Comparison of ENCODE assay signal across 17 cellular contexts in genomic region chr10:61120805-61121204, GRCh38.
DNase-seq lines count a peak whose midpoint lies in the region; ATAC-seq and TF ChIP-seq lines count a peak whose summit lies in the region.
"Had no signal": no experiment of that assay in that cellular context is flagged by ENCODE, and none has a peak within 500 bp of the region (broad histone marks: within the 10 kb centered on the region; RNA-seq: fewer than 3 reads in every experiment).

No MANE protein-coding gene starts in this region.

- ATAC-seq in GM19351 (IDR thresholded peaks at IDR 0.05; ENCODE audit: unreplicated experiment) (peak; percentile 74), HG02588 (IDR thresholded peaks at IDR 0.05; ENCODE audit: unreplicated experiment) (peak; percentile 85), HG03342 (IDR thresholded peaks at IDR 0.05; ENCODE audit: unreplicated experiment) (peak; percentile 61), mucosa of descending colon (no peak)
- ATAC-seq: activated CD4-positive, alpha-beta T cell treated with anti-CD3 and anti-CD28 coated beads for 36 hours had no signal

- H3K27me3 Mint-ChIP-seq in CD14-positive monocyte (ENCODE audit: low read depth in 3 of 3) = no peaks in the 10 kb centered on the region

- DNase-seq in GM10248 (ENCODE audit: extremely low spot score) (peak; percentile 9), mucosa of descending colon (no peak), NCI-H446 (lab: John Stamatoyannopoulos, UW) (no peak), stomach (no peak), CD14-positive monocyte (ENCODE audit: low spot score) (no peak)
- DNase-seq: 8988T; activated CD4-positive, alpha-beta T cell treated with anti-CD3 and anti-CD28 coated beads for 36 hours; GF-D8; mesenchymal stem cell; MG63; occipital lobe; Peyer's patch had no signal

- TF ChIP-seq EP300 in stomach (IDR thresholded peaks at IDR 0.05) = no peak

- TF ChIP-seq CTCF in GM10248 (IDR thresholded peaks at IDR 0.05; ENCODE audit: control extremely low read depth, extremely low read depth, low read depth, missing control alignments) (no peak), mucosa of descending colon (IDR thresholded peaks at IDR 0.05) (no peak), stomach (IDR thresholded peaks at IDR 0.05) (no peak), CD14-positive monocyte (IDR thresholded peaks at IDR 0.05) (no peak)

- H3K36me3 Mint-ChIP-seq in CD14-positive monocyte = no peaks in the 10 kb centered on the region

- H3K27me3 ChIP-seq in stomach = no peaks in the 10 kb centered on the region
- H3K27me3 ChIP-seq: ascending aorta, MG63, Peyer's patch had no signal

- CTCF ChIA-PET in GM10248 (lab: Yijun Ruan, JAX) = interaction anchor here (0.8 to 1.4 kb wide), 4 partner anchors 8 to 19 kb away, joined by 3 read pairs; no protein-coding TSS in a partner anchor

- 88 to 98% (median 92%) methylated on average over 2 of the region's 2 CpGs for WGBS in stomach, 5 donors

- POLR2A ChIA-PET in GM10248 (lab: Yijun Ruan, JAX) = no interaction called here

- H3K4me3 ChIP-seq in mucosa of descending colon (no peak overlapping the region), stomach (no peak overlapping the region)
- H3K4me3 ChIP-seq: ascending aorta, MG63, Peyer's patch had no signal

- H3K9me3 ChIP-seq in mucosa of descending colon (no peaks in the 10 kb centered on the region), stomach (no peaks in the 10 kb centered on the region)
- H3K9me3 ChIP-seq: ascending aorta, MG63, Peyer's patch had no signal

- no peaks in the 10 kb centered on the region for H3K4me1 Mint-ChIP-seq in CD14-positive monocyte

- no peak for TF ChIP-seq POLR2A in stomach (IDR thresholded peaks at IDR 0.05)

- H3K36me3 ChIP-seq in mucosa of descending colon (ENCODE audit: low read depth) (no peaks in the 10 kb centered on the region), stomach (no peaks in the 10 kb centered on the region)
- H3K36me3 ChIP-seq: ascending aorta, MG63, Peyer's patch had no signal

- intact Hi-C loops in mucosa of descending colon (cut with DNase I, micrococcal nuclease) (no loop called here), stomach (cut with DNase I; ENCODE audit: low total_unique reads) (no loop called here), CD14-positive monocyte (cut with micrococcal nuclease) (no loop called here)

- no peak overlapping the region for H3K27ac ChIP-seq in stomach
- H3K27ac ChIP-seq: ascending aorta, Peyer's patch had no signal

- no peak overlapping the region for H3K4me3 Mint-ChIP-seq in CD14-positive monocyte
- H3K4me3 Mint-ChIP-seq: activated CD4-positive, alpha-beta T cell treated with anti-CD3 and anti-CD28 coated beads for 36 hours; activated T-helper 1 cell treated with anti-CD3 and anti-CD28 coated beads, Interleukin-12 subunit alpha, Interleukin-12 subunit beta, Interleukin-2, Interleukin-4 antibody, amounts not matched to agents 30 ng/mL and 10 ng/mL and 1 ng/mL, durations not matched to agents 14 hours and 24 hours and 36 hours had no signal

- H3K4me1 ChIP-seq in mucosa of descending colon (ENCODE audit: low read depth) = no peaks in the 10 kb centered on the region
- peaks cover 0 to 5% (median 2%) of the 10 kb centered on the region in 4 donors for H3K4me1 ChIP-seq in stomach

- H3K27ac Mint-ChIP-seq in CD14-positive monocyte = no peak overlapping the region
- H3K27ac Mint-ChIP-seq: activated CD4-positive, alpha-beta T cell treated with anti-CD3 and anti-CD28 coated beads for 36 hours; activated T-helper 1 cell treated with anti-CD3 and anti-CD28 coated beads, Interleukin-12 subunit alpha, Interleukin-12 subunit beta, Interleukin-2, Interleukin-4 antibody, amounts not matched to agents 30 ng/mL and 10 ng/mL and 1 ng/mL, durations not matched to agents 14 hours and 24 hours and 36 hours had no signal

- H3K9me3 Mint-ChIP-seq in CD14-positive monocyte = peaks cover 0 to 3% (median 0%) of the 10 kb centered on the region in 7 donors
- H3K9me3 Mint-ChIP-seq: activated T-helper 1 cell treated with anti-CD3 and anti-CD28 coated beads, Interleukin-12 subunit alpha, Interleukin-12 subunit beta, Interleukin-2, Interleukin-4 antibody, amounts not matched to agents 30 ng/mL and 10 ng/mL and 1 ng/mL, durations not matched to agents 14 hours and 24 hours and 36 hours had no signal
